Comparison of ENCODE assay signal across 8 cellular contexts in genomic region chr16:6016530-6017184, GRCh38.
DNase-seq lines count a peak whose midpoint lies in the region; ATAC-seq, FAIRE-seq and TF ChIP-seq lines count a peak whose summit lies in the region.

No MANE protein-coding gene starts in this region.

- no TSS peak for BruUV-seq in HepG2 (replicated peaks; lab: Mats Ljungman, UMichigan)

- TF ChIP-seq EP300 in HepG2 (IDR thresholded peaks at IDR 0.05; ENCODE audit: low read depth in 2 of 2, low read length in 2 of 2): no peak
- TF ChIP-seq EP300 in HepG2 (CRISPR knock-in tag; IDR thresholded peaks at IDR 0.05; ENCODE audit: borderline replicate concordance): no peak

- in situ Hi-C loops in HepG2 (cut with HindIII; ENCODE audit: extremely low pct_ligation_motif_present, low pct_unique_long_range_greater_than_20kb): loop anchor here (5.0 kb wide), 1 partner anchor 626 kb away; no protein-coding TSS in a partner anchor

- POLR2A ChIA-PET in HepG2 (lab: Yijun Ruan, JAX): no interaction called here
- POLR2A ChIA-PET in activated CD4-positive, alpha-beta T cell treated with anti-CD3 and anti-CD28 coated beads, Interleukin-2, amount 10 ng/mL, durations not matched to agents 7 days and 5 days (lab: Charles Lee): no interaction called here

- peak; percentile 55 for DNase-seq in ELF-1 (ENCODE audit: low read depth, low spot score)
- DNase-seq in LoVo (ENCODE audit: low spot score): peak; percentile 31
- peak; percentile 4 for DNase-seq in adipocyte (ENCODE audit: low read depth)
- DNase-seq in HepG2 (ENCODE audit: low spot score): peak; percentile 29
- DNase-seq in superior temporal gyrus (ENCODE audit: extremely low spot score): no peak
- DNase-seq in activated CD4-positive, alpha-beta T cell treated with anti-CD3 and anti-CD28 coated beads, Interleukin-2, amount 10 ng/mL, durations not matched to agents 7 days and 5 days: no peak
- DNase-seq in stimulated activated CD4-positive, alpha-beta T cell treated with anti-CD3 and anti-CD28 coated beads, Interleukin-2, amount 100 ng/mL, for 48 hours: no peak

- no peak for TF ChIP-seq RAD21 in HepG2 (CRISPR knock-in tag; IDR thresholded peaks at IDR 0.05)

- H3K4me1 ChIP-seq in adipocyte (ENCODE audit: control insufficient read depth, insufficient read depth, low read length) (no peaks in the 10 kb centered on the region), HepG2 (ENCODE audit: insufficient read depth, low read length) (no peaks in the 10 kb centered on the region)

- no peak for TF ChIP-seq POLR2A in HepG2 (IDR thresholded peaks at IDR 0.05; ENCODE audit: insufficient read depth in 1 of 2, low read depth in 2 of 2, low read length in 2 of 2)

- no peaks in the 10 kb centered on the region for H4K20me1 ChIP-seq in HepG2 (ENCODE audit: insufficient read depth, low read length)

- H3K36me3 ChIP-seq in adipocyte (ENCODE audit: control insufficient read depth, insufficient read depth, low read length, severe bottlenecking) (no peaks in the 10 kb centered on the region), HepG2 (replicated peaks in 1 of 2; ENCODE audit: control insufficient read depth in 1 of 2, insufficient read depth in 2 of 2, low read length in 2 of 2) (no peaks in the 10 kb centered on the region)

- no peaks in the 10 kb centered on the region for H3K79me2 ChIP-seq in HepG2 (ENCODE audit: insufficient read depth, low read length)

- no peaks in the 10 kb centered on the region for H3K9me3 Mint-ChIP-seq in activated CD4-positive, alpha-beta T cell treated with anti-CD3 and anti-CD28 coated beads, Interleukin-2, amount 10 ng/mL, durations not matched to agents 7 days and 5 days

- CTCF ChIA-PET in HepG2 (lab: Yijun Ruan, JAX; ENCODE audit: low intra/inter-chr PET ratio, low total read pairs): interaction anchor here (1.1 to 1.5 kb wide), 2 partner anchors 65 to 626 kb away, joined by 3 to 5 read pairs; no protein-coding TSS in a partner anchor
- CTCF ChIA-PET in activated CD4-positive, alpha-beta T cell treated with anti-CD3 and anti-CD28 coated beads, Interleukin-2, amount 10 ng/mL, durations not matched to agents 7 days and 5 days (lab: Charles Lee): no interaction called here

- peaks cover 17% of the 10 kb centered on the region for H3K27me3 ChIP-seq in adipocyte (replicated peaks; ENCODE audit: control insufficient read depth, insufficient read depth, low read length)
- H3K27me3 ChIP-seq in HepG2 (ENCODE audit: control insufficient read depth in 1 of 2, insufficient read depth in 2 of 2, low read length in 2 of 2): peaks cover 0 to 3% of the 10 kb centered on the region in 2 experiments; a peak in 2 of 5 replicates

- H3K9me3 ChIP-seq in adipocyte (ENCODE audit: control insufficient read depth, low read length): no peaks in the 10 kb centered on the region
- H3K9me3 ChIP-seq in HepG2 (ENCODE audit: low read length): no peaks in the 10 kb centered on the region

- WGBS in HepG2 (ENCODE audit: low lambda C conversion rate): 0% methylated on average over 2 of the region's 2 CpGs

- no peak for FAIRE-seq in HepG2 (lab: Jason Lieb, UNC)

- H3K4me1 Mint-ChIP-seq in activated CD4-positive, alpha-beta T cell treated with anti-CD3 and anti-CD28 coated beads, Interleukin-2, amount 10 ng/mL, durations not matched to agents 7 days and 5 days: no peaks in the 10 kb centered on the region

- H3K4me3 Mint-ChIP-seq in activated CD4-positive, alpha-beta T cell treated with anti-CD3 and anti-CD28 coated beads, Interleukin-2, amount 10 ng/mL, durations not matched to agents 7 days and 5 days: no peak overlapping the region

- TF ChIP-seq CTCF in HepG2 (CRISPR knock-in tag; IDR thresholded peaks at IDR 0.05): peak; percentile 57

- H3K4me2 ChIP-seq in HepG2 (ENCODE audit: low read depth, low read length): no peak overlapping the region

- peaks cover 10% of the 10 kb centered on the region for H3K27me3 Mint-ChIP-seq in activated CD4-positive, alpha-beta T cell treated with anti-CD3 and anti-CD28 coated beads, Interleukin-2, amount 10 ng/mL, durations not matched to agents 7 days and 5 days

- no peak overlapping the region for H3K4me3 ChIP-seq in adipocyte (ENCODE audit: low read length)
- H3K4me3 ChIP-seq in HepG2 (replicated peaks in 1 of 3; ENCODE audit: insufficient read depth in 1 of 3, low read depth in 2 of 3, low read length in 3 of 3): no peak overlapping the region

- H3K27ac ChIP-seq in HepG2 (ENCODE audit: extremely low read length, insufficient read depth, low read length): no peak overlapping the region

- intact Hi-C loops in HepG2 (cut with micrococcal nuclease; ENCODE audit: unreplicated experiment): loop anchor here (10.0 kb wide), 1 partner anchor 68 kb away; no protein-coding TSS in a partner anchor

- ATAC-seq in HepG2 (peak; percentile 67; the same call in 2 of the 3 replicates), GM18519 (IDR thresholded peaks at IDR 0.05; ENCODE audit: low FRiP score, unreplicated experiment) (no peak)

- no peaks in the 10 kb centered on the region for H3K36me3 Mint-ChIP-seq in activated CD4-positive, alpha-beta T cell treated with anti-CD3 and anti-CD28 coated beads, Interleukin-2, amount 10 ng/mL, durations not matched to agents 7 days and 5 days (ENCODE audit: low read depth)

- no peak overlapping the region for H3K9ac ChIP-seq in adipocyte (ENCODE audit: low read length)
- H3K9ac ChIP-seq in HepG2 (ENCODE audit: insufficient read depth, low read depth, low read length): no peak overlapping the region

- H3K27ac Mint-ChIP-seq in activated CD4-positive, alpha-beta T cell treated with anti-CD3 and anti-CD28 coated beads, Interleukin-2, amount 10 ng/mL, durations not matched to agents 7 days and 5 days: no peak overlapping the region

- H2AFZ ChIP-seq in HepG2 (ENCODE audit: low read length): no peak overlapping the region

TF ChIP-seq in HepG2, 621 proteins besides CTCF, POLR2A, EP300 and RAD21 (continues in another document):
- TF ChIP-seq ZBTB49 (CRISPR knock-in tag; IDR thresholded peaks at IDR 0.05; ENCODE audit: borderline replicate concordance) (no peak), POGK (CRISPR knock-in tag; conservative IDR thresholded peaks at IDR 0.05) (no peak), ZFY (CRISPR knock-in tag; IDR thresholded peaks at IDR 0.05) (no peak), STAG1 (CRISPR knock-in tag; IDR thresholded peaks at IDR 0.05) (peak; percentile 44), MIER2 (CRISPR knock-in tag; IDR thresholded peaks at IDR 0.05) (peak; percentile 93), SMC3 (IDR thresholded peaks at IDR 0.05; ENCODE audit: low read length) (peak; percentile 38; the same call in 1 of the 2 replicates), REST (IDR thresholded peaks at IDR 0.05; ENCODE audit: borderline replicate concordance in 1 of 2, low read depth in 1 of 2, low read length in 2 of 2) (peak; percentile 5 to 87; a peak in 3 of 4 replicates)

Comparison
In these comparisons a context has a peak if more than half of its experiments do, and no peak if none do; other contexts are left out.
1. DNase-seq: peak in ELF-1 (single experiment), LoVo (single experiment), adipocyte (single experiment) and HepG2 (single experiment); none in superior temporal gyrus (single experiment), activated CD4-positive, alpha-beta T cell treated with anti-CD3 and anti-CD28 coated beads, Interleukin-2, amount 10 ng/mL, durations not matched to agents 7 days and 5 days (single experiment) and stimulated activated CD4-positive, alpha-beta T cell treated with anti-CD3 and anti-CD28 coated beads, Interleukin-2, amount 100 ng/mL, for 48 hours (0 of 2).